In genomic region chr1:201335174-201335870, GRCh38 we compare ENCODE assay signal across 22 cellular contexts. TPM values are rescaled to one million over a fixed set of nuclear protein-coding genes. Genes with fewer than 3 reads are reported as not detected.
"Had no signal": no experiment of that assay in that cellular context is flagged by ENCODE, and none has a peak within 500 bp of the region (broad histone marks: within the 10 kb centered on the region; RNA-seq: fewer than 3 reads in every experiment).

No MANE protein-coding gene starts in this region.

- DNase-seq: activated CD4-positive, alpha-beta T cell treated with anti-CD3 and anti-CD28 coated beads, Interleukin-2, amount 50 U/mL, for 1 hour; activated naive CD4-positive, alpha-beta T cell treated with anti-CD3 and anti-CD28 coated beads, Interleukin-2, amount 50 U/mL, for 16 hours; activated T-cell treated with anti-CD3 and anti-CD28 coated beads for 4 hours; adrenal gland; body of pancreas; cerebellar nuclear complex; endodermal cell; gastrocnemius medialis; hippocampal formation; naive thymus-derived CD4-positive, alpha-beta T cell; nucleus accumbens; stimulated activated CD4-positive, alpha-beta T cell treated with anti-CD3 and anti-CD28 coated beads, Interleukin-15, amount 100 ng/mL, for 24 hours; stimulated activated CD4-positive, alpha-beta T cell treated with anti-CD3 and anti-CD28 coated beads, Interleukin-4, amount 100 ng/mL, for 24 hours; stomach; T-helper 2 cell; thyroid gland had no signal

- H3K27ac ChIP-seq: adrenal gland, body of pancreas, prostate gland, stomach, thyroid gland had no signal

- H3K36me3 ChIP-seq: adrenal gland, gastrocnemius medialis, prostate gland, stomach, thyroid gland had no signal

- H3K27me3 ChIP-seq: adrenal gland, body of pancreas, gastrocnemius medialis, thyroid gland had no signal

- ATAC-seq: body of pancreas; naive thymus-derived CD4-positive, alpha-beta T cell had no signal

- H3K4me1 ChIP-seq: adrenal gland, body of pancreas, prostate gland, stomach, thyroid gland had no signal

- H3K9me3 ChIP-seq: adrenal gland, body of pancreas, gastrocnemius medialis, prostate gland, stomach, thyroid gland had no signal

- H3K4me3 ChIP-seq: adrenal gland, body of pancreas, gastrocnemius medialis, lung, prostate gland, stomach, thyroid gland had no signal

RNA-seq across cellular contexts. Expression of gene TNNT2, which starts 42.2 kb away (rescaled TPM):
- total RNA-seq: activated CD8-positive, alpha-beta memory T cell treated with anti-CD3 and anti-CD28 coated beads for 36 hours; activated T-helper 2 cell treated with anti-CD3 and anti-CD28 coated beads, Interferon-gamma antibody, Interleukin-2, Interleukin-4, amounts not matched to agents 10 μg/mL and 5 μg/mL and 100 μg/mL, durations not matched to agents 14 hours and 24 hours and 36 hours; dermis microvascular lymphatic vessel endothelial cell; naive thymus-derived CD4-positive, alpha-beta T cell had no signal
- polyA plus RNA-seq: naive thymus-derived CD4-positive, alpha-beta T cell had no signal

RNA-seq across cellular contexts. Expression of gene PKP1, which starts 52.0 kb away (rescaled TPM):
- total RNA-seq: activated CD8-positive, alpha-beta memory T cell treated with anti-CD3 and anti-CD28 coated beads for 36 hours; activated T-helper 2 cell treated with anti-CD3 and anti-CD28 coated beads, Interferon-gamma antibody, Interleukin-2, Interleukin-4, amounts not matched to agents 10 μg/mL and 5 μg/mL and 100 μg/mL, durations not matched to agents 14 hours and 24 hours and 36 hours; mononuclear cell; naive thymus-derived CD4-positive, alpha-beta T cell had no signal
- polyA plus RNA-seq: naive thymus-derived CD4-positive, alpha-beta T cell had no signal
